Comparison of ENCODE assay signal across 13 cellular contexts in genomic region chr11:110065189-110065588, GRCh38. TPM values are rescaled to one million over a fixed set of nuclear protein-coding genes. Genes with fewer than 3 reads are reported as not detected.
DNase-seq lines count a peak whose midpoint lies in the region; ATAC-seq, FAIRE-seq and TF ChIP-seq lines count a peak whose summit lies in the region.
"Had no signal": no experiment of that assay in that cellular context is flagged by ENCODE, and none has a peak within 500 bp of the region (broad histone marks: within the 10 kb centered on the region; RNA-seq: fewer than 3 reads in every experiment).

No MANE protein-coding gene starts in this region.

- no peak for TF ChIP-seq EP300 in transverse colon (IDR thresholded peaks at IDR 0.05; ENCODE audit: low read depth)

- no peak overlapping the region for H3K4me3 ChIP-seq in bronchial epithelial cell (ENCODE audit: low read depth, low read length)
- no peak overlapping the region for H3K4me3 ChIP-seq in effector memory CD4-positive, alpha-beta T cell (ENCODE audit: insufficient read depth, low read depth, low read length, poor library complexity, severe bottlenecking)
- H3K4me3 ChIP-seq in transverse colon = no peak overlapping the region
- H3K4me3 ChIP-seq: SK-N-MC had no signal

- TF ChIP-seq CTCF in bronchial epithelial cell (IDR thresholded peaks at IDR 0.05; ENCODE audit: insufficient read depth, low read length, severe bottlenecking) (no peak), transverse colon (IDR thresholded peaks at IDR 0.05) (no peak)

- WGBS in transverse colon (ENCODE audit: low coverage in 1 of 2), 2 donors = 45 to 48% methylated on average over 2 of the region's 2 CpGs

- no peak for FAIRE-seq in bronchial epithelial cell (lab: Jason Lieb, UNC)

- no peak overlapping the region for H3K4me3 Mint-ChIP-seq in activated CD4-positive, alpha-beta T cell treated with anti-CD3 and anti-CD28 coated beads, Interleukin-2, amount 10 ng/mL, durations not matched to agents 24 days and 14 days
- H3K4me3 Mint-ChIP-seq in activated CD4-positive, alpha-beta T cell treated with anti-CD3 and anti-CD28 coated beads for 36 hours = no peak overlapping the region
- H3K4me3 Mint-ChIP-seq: H9 had no signal

- H3K27me3 Mint-ChIP-seq in activated CD4-positive, alpha-beta T cell treated with anti-CD3 and anti-CD28 coated beads, Interleukin-2, amount 10 ng/mL, durations not matched to agents 24 days and 14 days = peaks cover 28% of the 10 kb centered on the region
- peaks cover 10% of the 10 kb centered on the region for H3K27me3 Mint-ChIP-seq in activated CD4-positive, alpha-beta T cell treated with anti-CD3 and anti-CD28 coated beads for 36 hours

- no peaks in the 10 kb centered on the region for H3K4me1 ChIP-seq in effector memory CD4-positive, alpha-beta T cell (ENCODE audit: control insufficient read depth, insufficient read depth, low read length, poor library complexity, severe bottlenecking)
- peaks cover 0 to 12% (median 2%) of the 10 kb centered on the region in 4 donors for H3K4me1 ChIP-seq in transverse colon

- TF ChIP-seq POLR2A in transverse colon (IDR thresholded peaks at IDR 0.05) = no peak

- no peaks in the 10 kb centered on the region for H3K36me3 ChIP-seq in bronchial epithelial cell (ENCODE audit: control insufficient read depth, insufficient read depth, low read length)
- no peaks in the 10 kb centered on the region for H3K36me3 ChIP-seq in effector memory CD4-positive, alpha-beta T cell (ENCODE audit: control insufficient read depth, insufficient read depth, low read length)
- no peaks in the 10 kb centered on the region for H3K36me3 ChIP-seq in transverse colon

- peak; percentile 34 for DNase-seq in activated CD4-positive, alpha-beta T cell treated with anti-CD3 and anti-CD28 coated beads, Interleukin-2, amount 10 ng/mL, durations not matched to agents 24 days and 14 days
- DNase-seq in activated CD4-positive, alpha-beta T cell treated with anti-CD3 and anti-CD28 coated beads for 36 hours = no peak
- DNase-seq in NCI-H69 (lab: John Stamatoyannopoulos, UW) (peak; percentile 64), bronchial epithelial cell (ENCODE audit: low read depth) (peak; percentile 86), transverse colon (no peak), NOMO-1 (lab: John Stamatoyannopoulos, UW; ENCODE audit: unreplicated experiment in 2 of 2) (no peak)
- no peak for DNase-seq in effector memory CD4-positive, alpha-beta T cell
- DNase-seq: C1 segment of cervical spinal cord, H9, Karpas-422, NCI-H1930, NCI-H524 had no signal

- POLR2A ChIA-PET in activated CD4-positive, alpha-beta T cell treated with anti-CD3 and anti-CD28 coated beads for 36 hours (lab: Charles Lee) = no interaction called here

- no peak for ATAC-seq in activated CD4-positive, alpha-beta T cell treated with anti-CD3 and anti-CD28 coated beads for 36 hours

- H3K27me3 ChIP-seq in bronchial epithelial cell (ENCODE audit: control insufficient read depth, insufficient read depth, low read length) (no peaks in the 10 kb centered on the region), transverse colon (no peaks in the 10 kb centered on the region)
- no peaks in the 10 kb centered on the region for H3K27me3 ChIP-seq in effector memory CD4-positive, alpha-beta T cell (replicated peaks; ENCODE audit: control insufficient read depth, insufficient read depth, low read length, poor library complexity, severe bottlenecking)

- in situ Hi-C loops in transverse colon (cut with MboI; ENCODE audit: low pct_ligation_motif_present in 1 of 4, low pct_unique_long_range_greater_than_20kb in 1 of 4, low sequenced_read_pairs in 3 of 4) = no loop called here

- no peaks in the 10 kb centered on the region for H3K36me3 Mint-ChIP-seq in activated CD4-positive, alpha-beta T cell treated with anti-CD3 and anti-CD28 coated beads, Interleukin-2, amount 10 ng/mL, durations not matched to agents 24 days and 14 days (ENCODE audit: low read depth)
- no peaks in the 10 kb centered on the region for H3K36me3 Mint-ChIP-seq in activated CD4-positive, alpha-beta T cell treated with anti-CD3 and anti-CD28 coated beads for 36 hours (ENCODE audit: low read depth)

- no peaks in the 10 kb centered on the region for H3K9me3 Mint-ChIP-seq in activated CD4-positive, alpha-beta T cell treated with anti-CD3 and anti-CD28 coated beads, Interleukin-2, amount 10 ng/mL, durations not matched to agents 24 days and 14 days
- H3K9me3 Mint-ChIP-seq in activated CD4-positive, alpha-beta T cell treated with anti-CD3 and anti-CD28 coated beads for 36 hours (ENCODE audit: low read depth) = no peaks in the 10 kb centered on the region
- H3K9me3 Mint-ChIP-seq: H9 had no signal

- H3K27ac Mint-ChIP-seq in activated CD4-positive, alpha-beta T cell treated with anti-CD3 and anti-CD28 coated beads, Interleukin-2, amount 10 ng/mL, durations not matched to agents 24 days and 14 days = no peak overlapping the region
- H3K27ac Mint-ChIP-seq in activated CD4-positive, alpha-beta T cell treated with anti-CD3 and anti-CD28 coated beads for 36 hours = no peak overlapping the region
- H3K27ac Mint-ChIP-seq: H9 had no signal

- CTCF ChIA-PET in activated CD4-positive, alpha-beta T cell treated with anti-CD3 and anti-CD28 coated beads for 36 hours (lab: Charles Lee) = interaction anchor here (0.7 kb wide), 1 partner anchor 835 kb away, joined by 3 read pairs; no protein-coding TSS in a partner anchor

- H3K9me3 ChIP-seq in effector memory CD4-positive, alpha-beta T cell (ENCODE audit: control insufficient read depth, low read length) = no peaks in the 10 kb centered on the region
- no peaks in the 10 kb centered on the region for H3K9me3 ChIP-seq in transverse colon

- H3K27ac ChIP-seq in effector memory CD4-positive, alpha-beta T cell (ENCODE audit: insufficient read depth, low read length, poor library complexity, severe bottlenecking) = no peak overlapping the region
- H3K27ac ChIP-seq in transverse colon = no peak overlapping the region
- H3K27ac ChIP-seq: SK-N-MC had no signal

- peaks cover 5% of the 10 kb centered on the region for H3K4me1 Mint-ChIP-seq in activated CD4-positive, alpha-beta T cell treated with anti-CD3 and anti-CD28 coated beads, Interleukin-2, amount 10 ng/mL, durations not matched to agents 24 days and 14 days
- H3K4me1 Mint-ChIP-seq in activated CD4-positive, alpha-beta T cell treated with anti-CD3 and anti-CD28 coated beads for 36 hours = no peaks in the 10 kb centered on the region

- intact Hi-C loops in activated CD4-positive, alpha-beta T cell treated with anti-CD3 and anti-CD28 coated beads, Interleukin-2, amount 10 ng/mL, durations not matched to agents 24 days and 14 days (cut with micrococcal nuclease) = no loop called here
- intact Hi-C loops in activated CD4-positive, alpha-beta T cell treated with anti-CD3 and anti-CD28 coated beads for 36 hours (cut with DNase I, micrococcal nuclease) = no loop called here
- intact Hi-C loops in transverse colon (cut with DNase I; ENCODE audit: low total_unique reads) = no loop called here

RNA-seq across cellular contexts. Expression of gene ZC3H12C, which starts 28.0 kb away (rescaled TPM):
- total RNA-seq in activated CD4-positive, alpha-beta T cell treated with anti-CD3 and anti-CD28 coated beads, Interleukin-2, amount 10 ng/mL, durations not matched to agents 24 days and 14 days = 6.7 and 7.5 TPM in 2 replicates
- total RNA-seq in activated CD4-positive, alpha-beta T cell treated with anti-CD3 and anti-CD28 coated beads for 36 hours = 1 to 10 TPM; 1.6 TPM
- total RNA-seq in bronchial epithelial cell (3.3 and 5.3 TPM in 2 replicates), transverse colon (10 to 100 TPM in 2 of 4 donors, 1 to 10 TPM in 2; 6.4 to 21.2 (median 14.4) TPM)

Comparison
In these comparisons a context has a peak if more than half of its experiments do, and no peak if none do; other contexts are left out.
1. DNase-seq: peak in activated CD4-positive, alpha-beta T cell treated with anti-CD3 and anti-CD28 coated beads, Interleukin-2, amount 10 ng/mL, durations not matched to agents 24 days and 14 days (single experiment), NCI-H69 (single experiment) and bronchial epithelial cell (single experiment); none in activated CD4-positive, alpha-beta T cell treated with anti-CD3 and anti-CD28 coated beads for 36 hours (single experiment), effector memory CD4-positive, alpha-beta T cell (0 of 3), transverse colon (single experiment) and NOMO-1 (0 of 2).